Comparison of ENCODE assay signal across 8 cellular contexts in the genomic region with DNA sequence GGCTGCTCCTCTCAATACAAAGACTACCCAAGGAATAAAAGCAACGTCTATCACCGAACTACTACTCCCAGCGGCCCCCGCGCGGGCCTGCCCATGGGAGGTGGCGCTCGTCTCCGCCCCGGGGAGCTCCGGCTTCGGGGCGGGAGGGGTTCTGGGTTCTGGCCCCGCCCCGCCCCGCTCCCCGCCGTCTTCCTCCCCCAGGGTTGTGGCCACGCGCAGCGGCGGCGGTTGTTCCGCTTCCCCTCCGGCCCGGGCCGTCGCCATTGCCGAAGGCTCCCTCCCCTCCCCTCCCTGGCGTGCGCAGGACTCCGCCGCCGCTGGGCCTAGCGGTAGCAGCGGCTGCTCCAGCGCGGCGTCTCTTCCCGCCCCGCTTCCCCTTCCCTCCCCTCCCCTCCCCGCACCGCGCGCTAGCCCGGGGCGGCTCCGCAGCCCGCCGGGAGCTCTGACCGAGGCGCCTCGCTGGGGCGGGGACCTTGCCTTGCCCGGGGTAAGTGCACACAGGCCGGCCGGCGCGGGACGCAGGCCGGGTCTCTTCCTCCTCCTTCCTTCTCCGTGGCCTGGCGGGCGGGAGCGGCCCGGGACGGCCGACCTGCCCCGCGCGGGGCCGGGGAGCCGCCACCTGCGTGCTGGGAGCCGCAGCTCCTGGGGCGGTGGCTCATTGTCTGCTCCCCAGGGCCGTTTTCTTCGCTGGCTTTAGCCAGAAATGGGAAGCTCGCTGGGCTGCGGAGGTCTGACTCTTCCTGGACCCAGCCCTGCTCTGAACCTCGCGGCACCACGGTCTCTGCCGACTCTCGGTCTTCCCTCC. TPM values are rescaled to one million over a fixed set of nuclear protein-coding genes. Genes with fewer than 3 reads are reported as not detected.
A peak's percentile ranks its signal among the peaks of the same experiment; 100 is the strongest.
DNase-seq lines count a peak whose midpoint lies in the region; ATAC-seq and TF ChIP-seq lines count a peak whose summit lies in the region.

Gene PAK2, plus strand, starts transcription at position 187 of the 805 bp plus-strand sequence. CDS start 42,790 bp downstream, outside the sequence.

- peak within 1 kb of the TSS; percentile 97 for H3K27ac Mint-ChIP-seq in type B pancreatic cell

- H3K9me3 Mint-ChIP-seq in type B pancreatic cell: peaks cover 5% of the 10 kb centered on the region

- peak; percentile 30 for TF ChIP-seq CTCF in type B pancreatic cell (conservative IDR thresholded peaks at IDR 0.05)

- H3K4me3 Mint-ChIP-seq in type B pancreatic cell: peak within 1 kb of the TSS; percentile 99

- H3K4me1 Mint-ChIP-seq in type B pancreatic cell (ENCODE audit: unreplicated experiment): peaks cover 5% of the 10 kb centered on the region

- no peaks in the 10 kb centered on the region for H3K27me3 Mint-ChIP-seq in type B pancreatic cell

- DNase-seq in NCI-H1930 (lab: John Stamatoyannopoulos, UW) (peak; percentile 75 to 90), T-helper 2 cell (peak; percentile 82 to 95 (median 88)), amygdala (lab: John Stamatoyannopoulos, UW) (peak; percentile 62 to 96 (median 88)), left cardiac atrium (peak; percentile 94), posterior vena cava (ENCODE audit: low spot score) (peak; percentile 98), type B pancreatic cell (ENCODE audit: extremely low spot score, unreplicated experiment) (peak; percentile 90)

- peaks cover 17% of the 10 kb centered on the region for H3K36me3 Mint-ChIP-seq in type B pancreatic cell

- peak; percentile 87 for ATAC-seq in GM18498 (IDR thresholded peaks at IDR 0.05; ENCODE audit: unreplicated experiment)
- peak; percentile 80 for ATAC-seq in HG02938 (IDR thresholded peaks at IDR 0.05; ENCODE audit: unreplicated experiment)
- peak; percentile 96 to 98 for ATAC-seq in left cardiac atrium

- intact Hi-C loops in left cardiac atrium (cut with DNase I): no loop called here
- intact Hi-C loops in posterior vena cava (cut with DNase I): loop anchor here in 1 of 2 donors (10.0 kb wide), 1 partner anchor 575 kb away; no protein-coding TSS in a partner anchor

RNA-seq across cellular contexts. Expression of gene PAK2, which starts in this region (rescaled TPM):
- total RNA-seq in left cardiac atrium (10 to 100 TPM; 47.3 to 78.3 TPM), posterior vena cava (10 to 100 TPM; 39.7 to 57.9 TPM), type B pancreatic cell (ENCODE audit: low replicate concordance) (56.8 and 58.6 TPM in 2 replicates)

Comparison
In these comparisons a context has a peak if more than half of its experiments do, and no peak if none do; other contexts are left out.
1. Peak in every context shown above with its lines: DNase-seq and ATAC-seq.